Comparison of ENCODE assay signal across 2 cellular contexts in genomic region chr10:36211856-36212255, GRCh38.
TF ChIP-seq lines count a peak whose summit lies in the region.

No MANE protein-coding gene starts in this region.

TF ChIP-seq in SK-N-SH, 30 proteins besides CTCF, POLR2A, EP300 and RAD21 (continued from another document):
- TF ChIP-seq, protein P1, sequence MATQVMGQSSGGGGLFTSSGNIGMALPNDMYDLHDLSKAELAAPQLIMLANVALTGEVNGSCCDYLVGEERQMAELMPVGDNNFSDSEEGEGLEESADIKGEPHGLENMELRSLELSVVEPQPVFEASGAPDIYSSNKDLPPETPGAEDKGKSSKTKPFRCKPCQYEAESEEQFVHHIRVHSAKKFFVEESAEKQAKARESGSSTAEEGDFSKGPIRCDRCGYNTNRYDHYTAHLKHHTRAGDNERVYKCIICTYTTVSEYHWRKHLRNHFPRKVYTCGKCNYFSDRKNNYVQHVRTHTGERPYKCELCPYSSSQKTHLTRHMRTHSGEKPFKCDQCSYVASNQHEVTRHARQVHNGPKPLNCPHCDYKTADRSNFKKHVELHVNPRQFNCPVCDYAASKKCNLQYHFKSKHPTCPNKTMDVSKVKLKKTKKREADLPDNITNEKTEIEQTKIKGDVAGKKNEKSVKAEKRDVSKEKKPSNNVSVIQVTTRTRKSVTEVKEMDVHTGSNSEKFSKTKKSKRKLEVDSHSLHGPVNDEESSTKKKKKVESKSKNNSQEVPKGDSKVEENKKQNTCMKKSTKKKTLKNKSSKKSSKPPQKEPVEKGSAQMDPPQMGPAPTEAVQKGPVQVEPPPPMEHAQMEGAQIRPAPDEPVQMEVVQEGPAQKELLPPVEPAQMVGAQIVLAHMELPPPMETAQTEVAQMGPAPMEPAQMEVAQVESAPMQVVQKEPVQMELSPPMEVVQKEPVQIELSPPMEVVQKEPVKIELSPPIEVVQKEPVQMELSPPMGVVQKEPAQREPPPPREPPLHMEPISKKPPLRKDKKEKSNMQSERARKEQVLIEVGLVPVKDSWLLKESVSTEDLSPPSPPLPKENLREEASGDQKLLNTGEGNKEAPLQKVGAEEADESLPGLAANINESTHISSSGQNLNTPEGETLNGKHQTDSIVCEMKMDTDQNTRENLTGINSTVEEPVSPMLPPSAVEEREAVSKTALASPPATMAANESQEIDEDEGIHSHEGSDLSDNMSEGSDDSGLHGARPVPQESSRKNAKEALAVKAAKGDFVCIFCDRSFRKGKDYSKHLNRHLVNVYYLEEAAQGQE (IDR thresholded peaks at IDR 0.05; ENCODE audit: low read depth, low read length): no peak
- TF ChIP-seq GABPA (IDR thresholded peaks at IDR 0.05; ENCODE audit: low read depth) (no peak), NFIC (IDR thresholded peaks at IDR 0.05; ENCODE audit: borderline replicate concordance) (no peak), YY1 (IDR thresholded peaks at IDR 0.05; ENCODE audit: low read depth) (no peak), POLR2AphosphoS5 (IDR thresholded peaks at IDR 0.05; ENCODE audit: low read depth, low read length) (no peak), SMC3 (IDR thresholded peaks at IDR 0.05; ENCODE audit: low read depth, low read length) (no peak), FOSL2 (IDR thresholded peaks at IDR 0.05; ENCODE audit: borderline replicate concordance, low read depth) (no peak), TEAD4 (IDR thresholded peaks at IDR 0.05; ENCODE audit: borderline replicate concordance, insufficient read depth) (no peak), RXRA (IDR thresholded peaks at IDR 0.05; ENCODE audit: borderline replicate concordance, low read depth) (no peak), TCF12 (IDR thresholded peaks at IDR 0.05) (no peak), SIN3A (IDR thresholded peaks at IDR 0.05; ENCODE audit: borderline replicate concordance, low read depth, low read length) (no peak), JUND (IDR thresholded peaks at IDR 0.05) (no peak), EZH2phosphoT487 (IDR thresholded peaks at IDR 0.05; ENCODE audit: borderline replicate concordance, low read depth) (no peak), FOXM1 (IDR thresholded peaks at IDR 0.05; ENCODE audit: low read depth) (no peak), MEF2A (IDR thresholded peaks at IDR 0.05; ENCODE audit: borderline replicate concordance, low read depth) (no peak), FOXJ3 (CRISPR knock-in tag; IDR thresholded peaks at IDR 0.05) (peak; percentile 60; the same call in 1 of the 2 replicates), USF1 (IDR thresholded peaks at IDR 0.05; ENCODE audit: borderline replicate concordance, low read depth) (no peak), CHD2 (IDR thresholded peaks at IDR 0.05; ENCODE audit: low read length, partially characterized antibody) (peak; percentile 10), GATA2 (CRISPR knock-in tag; IDR thresholded peaks at IDR 0.05) (peak; percentile 87), ZBTB33 (IDR thresholded peaks at IDR 0.05; ENCODE audit: borderline replicate concordance, low read depth) (no peak), MXI1 (IDR thresholded peaks at IDR 0.05; ENCODE audit: low read depth, low read length) (no peak), RCOR1 (IDR thresholded peaks at IDR 0.05; ENCODE audit: low read length) (peak; percentile 56; the same call in 1 of the 2 replicates), USF2 (IDR thresholded peaks at IDR 0.05; ENCODE audit: borderline replicate concordance, low read depth, low read length) (no peak), IRF3 (IDR thresholded peaks at IDR 0.05; ENCODE audit: low read depth, low read length) (no peak)

TF ChIP-seq in SK-N-SH treated with all-trans-retinoic acid at 6 μM for 48 hours, 23 proteins besides CTCF, POLR2A, EP300 and RAD21 (continued from another document):
- no peak for TF ChIP-seq PATZ1 (CRISPR knock-in tag; IDR thresholded peaks at IDR 0.05; ENCODE audit: borderline replicate concordance)
- TF ChIP-seq CSRNP3 (CRISPR knock-in tag; IDR thresholded peaks at IDR 0.05): no peak
- TF ChIP-seq OSR1 (CRISPR knock-in tag; IDR thresholded peaks at IDR 0.05): no peak
- no peak for TF ChIP-seq TOX (CRISPR knock-in tag; IDR thresholded peaks at IDR 0.05; ENCODE audit: borderline replicate concordance)
- no peak for TF ChIP-seq ARNTL (CRISPR knock-in tag; IDR thresholded peaks at IDR 0.05; ENCODE audit: borderline replicate concordance, low read depth)
- no peak for TF ChIP-seq RARB (CRISPR knock-in tag; IDR thresholded peaks at IDR 0.05)
- TF ChIP-seq TCF4 (CRISPR knock-in tag; IDR thresholded peaks at IDR 0.05; ENCODE audit: borderline replicate concordance): no peak
